In the genomic region with DNA sequence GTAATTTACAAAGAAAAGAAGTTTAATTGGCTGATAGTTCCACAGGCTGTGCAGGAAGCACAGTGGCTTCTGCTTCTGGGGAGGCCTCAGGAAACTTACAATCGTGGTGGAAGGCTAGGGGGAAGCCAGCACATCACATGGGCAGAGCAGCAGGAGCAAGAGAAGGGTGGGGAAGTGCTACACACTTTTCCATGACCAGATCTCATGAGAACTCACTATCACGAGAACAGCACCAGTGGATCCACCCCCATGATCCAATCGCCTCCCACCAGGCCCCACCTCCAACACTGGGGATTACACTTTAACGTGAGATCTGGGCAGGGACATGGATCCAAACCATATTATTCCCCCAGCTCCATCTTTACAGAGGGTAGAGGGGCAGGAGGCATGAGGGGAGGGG, we compare ENCODE assay signal across 1 cellular context.
TF ChIP-seq lines count a peak whose summit lies in the region.

No MANE protein-coding gene starts in this region.

TF ChIP-seq in IMR-90, 13 proteins besides CTCF, POLR2A, EP300 and RAD21:
- TF ChIP-seq, protein P1, sequence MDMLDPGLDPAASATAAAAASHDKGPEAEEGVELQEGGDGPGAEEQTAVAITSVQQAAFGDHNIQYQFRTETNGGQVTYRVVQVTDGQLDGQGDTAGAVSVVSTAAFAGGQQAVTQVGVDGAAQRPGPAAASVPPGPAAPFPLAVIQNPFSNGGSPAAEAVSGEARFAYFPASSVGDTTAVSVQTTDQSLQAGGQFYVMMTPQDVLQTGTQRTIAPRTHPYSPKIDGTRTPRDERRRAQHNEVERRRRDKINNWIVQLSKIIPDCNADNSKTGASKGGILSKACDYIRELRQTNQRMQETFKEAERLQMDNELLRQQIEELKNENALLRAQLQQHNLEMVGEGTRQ (IDR thresholded peaks at IDR 0.05; ENCODE audit: low read depth, low read length): no peak
- TF ChIP-seq NFE2L2 (IDR thresholded peaks at IDR 0.05; ENCODE audit: low read depth, low read length) (no peak), CHD1 (IDR thresholded peaks at IDR 0.05; ENCODE audit: low read depth, low read length) (no peak), MAZ (IDR thresholded peaks at IDR 0.05; ENCODE audit: borderline replicate concordance, low read depth, low read length) (no peak), BHLHE40 (IDR thresholded peaks at IDR 0.05; ENCODE audit: low read depth, low read length) (no peak), SMC3 (IDR thresholded peaks at IDR 0.05; ENCODE audit: low read depth, low read length) (no peak), RFX5 (IDR thresholded peaks at IDR 0.05; ENCODE audit: low read depth, low read length) (no peak), CEBPB (IDR thresholded peaks at IDR 0.05; ENCODE audit: low read depth, low read length) (no peak), MXI1 (IDR thresholded peaks at IDR 0.05; ENCODE audit: borderline replicate concordance, low read depth, low read length) (no peak), MAFK (IDR thresholded peaks at IDR 0.05; ENCODE audit: low read depth, low read length) (no peak), FOS (IDR thresholded peaks at IDR 0.05; ENCODE audit: low read depth, low read length) (no peak), RCOR1 (IDR thresholded peaks at IDR 0.05; ENCODE audit: insufficient replicate concordance, low read length) (no peak)
- TF ChIP-seq, protein P2, sequence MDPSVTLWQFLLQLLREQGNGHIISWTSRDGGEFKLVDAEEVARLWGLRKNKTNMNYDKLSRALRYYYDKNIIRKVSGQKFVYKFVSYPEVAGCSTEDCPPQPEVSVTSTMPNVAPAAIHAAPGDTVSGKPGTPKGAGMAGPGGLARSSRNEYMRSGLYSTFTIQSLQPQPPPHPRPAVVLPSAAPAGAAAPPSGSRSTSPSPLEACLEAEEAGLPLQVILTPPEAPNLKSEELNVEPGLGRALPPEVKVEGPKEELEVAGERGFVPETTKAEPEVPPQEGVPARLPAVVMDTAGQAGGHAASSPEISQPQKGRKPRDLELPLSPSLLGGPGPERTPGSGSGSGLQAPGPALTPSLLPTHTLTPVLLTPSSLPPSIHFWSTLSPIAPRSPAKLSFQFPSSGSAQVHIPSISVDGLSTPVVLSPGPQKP (IDR thresholded peaks at IDR 0.05; ENCODE audit: borderline replicate concordance, low read depth, low read length): no peak
